In genomic region chr10:13188593-13188992, GRCh38 we compare ENCODE assay signal across 34 cellular contexts. TPM values are rescaled to one million over a fixed set of nuclear protein-coding genes. Genes with fewer than 3 reads are reported as not detected.
"Had no signal": no experiment of that assay in that cellular context is flagged by ENCODE, and none has a peak within 500 bp of the region (broad histone marks: within the 10 kb centered on the region; RNA-seq: fewer than 3 reads in every experiment).

No MANE protein-coding gene starts in this region.

- H3K9me3 Mint-ChIP-seq: natural killer cell treated with Interleukin-12 subunit alpha and Interleukin-12 subunit beta and Interleukin-15 and Interleukin-18, amount 100 ng/mL, for 72 hours; neural progenitor cell; stimulated activated memory B cell treated with anti-CD40 and anti-IgM and Interleukin-4, amounts not matched to agents 10 μg/mL and 1 μg/mL and 100 μg/mL, for 72 hours; stimulated activated naive CD8-positive, alpha-beta T cell treated with anti-CD3 and anti-CD28 coated beads, Interleukin-15, amount 100 ng/mL, for 72 hours had no signal

- H3K4me3 Mint-ChIP-seq: naive B cell; naive thymus-derived CD8-positive, alpha-beta T cell; natural killer cell treated with Interleukin-12 subunit alpha and Interleukin-12 subunit beta and Interleukin-15 and Interleukin-18, amount 100 ng/mL, for 72 hours; neural progenitor cell; stimulated activated memory B cell treated with anti-CD40 and anti-IgM and Interleukin-4, amounts not matched to agents 10 μg/mL and 1 μg/mL and 100 μg/mL, for 72 hours; stimulated activated naive CD8-positive, alpha-beta T cell treated with anti-CD3 and anti-CD28 coated beads, Interleukin-15, amount 100 ng/mL, for 72 hours had no signal

- H3K4me1 Mint-ChIP-seq: naive B cell; naive thymus-derived CD8-positive, alpha-beta T cell; neural progenitor cell; stimulated activated naive CD8-positive, alpha-beta T cell treated with anti-CD3 and anti-CD28 coated beads, Interleukin-15, amount 100 ng/mL, for 72 hours had no signal

- DNase-seq: naive B cell; naive thymus-derived CD8-positive, alpha-beta T cell; occipital lobe; pancreas; retina; spleen; stimulated activated CD4-positive, alpha-beta T cell treated with anti-CD3 and anti-CD28 coated beads, Interleukin-12 subunit alpha, Interleukin-12 subunit beta, amount 100 ng/mL, for 4 hours; stimulated activated CD4-positive, alpha-beta T cell treated with anti-CD3 and anti-CD28 coated beads, Interleukin-1b, Interleukin-23, amount 100 ng/mL, for 48 hours; stimulated activated CD4-positive, alpha-beta T cell treated with anti-CD3 and anti-CD28 coated beads, Interleukin-4, amount 100 ng/mL, for 1 hour; stimulated activated CD4-positive, alpha-beta T cell treated with anti-CD3 and anti-CD28 coated beads, Interleukin-4, amount 100 ng/mL, for 4 hours; stimulated activated CD8-positive, alpha-beta memory T cell treated with anti-CD3 and anti-CD28 coated beads, Interleukin-4, amount 100 ng/mL, for 48 hours; stimulated activated naive CD4-positive, alpha-beta T cell; stimulated activated naive CD8-positive, alpha-beta T cell treated with anti-CD3 and anti-CD28 coated beads, Interleukin-15, amount 100 ng/mL, for 72 hours; stimulated activated naive CD8-positive, alpha-beta T cell treated with anti-CD3 and anti-CD28 coated beads, Interleukin-15, Interleukin-2, amounts not matched to agents 100 U/mL and 50 U/mL, for 24 hours; substantia nigra; testis; tibial artery; transverse colon; upper lobe of left lung had no signal

- H2AFZ ChIP-seq: neural progenitor cell had no signal

- ATAC-seq: naive thymus-derived CD8-positive, alpha-beta T cell; natural killer cell treated with Interleukin-12 subunit alpha and Interleukin-12 subunit beta and Interleukin-15 and Interleukin-18, amount 100 ng/mL, for 72 hours; pancreas; sciatic nerve; stimulated activated memory B cell treated with anti-CD40 and anti-IgM and Interleukin-4, amounts not matched to agents 10 μg/mL and 1 μg/mL and 100 μg/mL, for 72 hours; stimulated activated naive CD8-positive, alpha-beta T cell treated with anti-CD3 and anti-CD28 coated beads, Interleukin-15, amount 100 ng/mL, for 72 hours; stimulated activated naive CD8-positive, alpha-beta T cell treated with anti-CD3 and anti-CD28 coated beads, Interleukin-15, Interleukin-2, amounts not matched to agents 100 U/mL and 50 U/mL, for 24 hours had no signal

- H3K9ac ChIP-seq: neural progenitor cell had no signal

- H3K27ac ChIP-seq: neural progenitor cell, pancreas, prostate gland, right atrium auricular region, skin epidermis, spleen, suprapubic skin, testis, tibial artery, transverse colon, upper lobe of left lung, vagina had no signal

- H3K4me2 ChIP-seq: neural progenitor cell, smooth muscle cell had no signal

- H3K4me3 ChIP-seq: neural progenitor cell, pancreas, prostate gland, right atrium auricular region, skin epidermis, smooth muscle cell, spleen, suprapubic skin, testis, tibial artery, transverse colon, upper lobe of left lung, vagina had no signal

- H3K36me3 ChIP-seq: pancreas, prostate gland, right atrium auricular region, suprapubic skin, tibial artery, transverse colon, upper lobe of left lung, vagina had no signal

- H3K27ac Mint-ChIP-seq: naive B cell; natural killer cell treated with Interleukin-12 subunit alpha and Interleukin-12 subunit beta and Interleukin-15 and Interleukin-18, amount 100 ng/mL, for 72 hours; neural progenitor cell; stimulated activated memory B cell treated with anti-CD40 and anti-IgM and Interleukin-4, amounts not matched to agents 10 μg/mL and 1 μg/mL and 100 μg/mL, for 72 hours; stimulated activated naive CD8-positive, alpha-beta T cell treated with anti-CD3 and anti-CD28 coated beads, Interleukin-15, amount 100 ng/mL, for 72 hours had no signal

- H3K4me1 ChIP-seq: neural progenitor cell, pancreas, prostate gland, right atrium auricular region, spleen, suprapubic skin, testis, transverse colon, upper lobe of left lung, vagina had no signal

- H3K36me3 Mint-ChIP-seq: naive B cell had no signal

- H3K27me3 ChIP-seq: neural progenitor cell, pancreas, right atrium auricular region, spleen, suprapubic skin, testis, tibial artery, transverse colon, upper lobe of left lung, vagina had no signal

- H3K9me3 ChIP-seq: pancreas, prostate gland, right atrium auricular region, spleen, suprapubic skin, testis, tibial artery, transverse colon, upper lobe of left lung, vagina had no signal

- H3K27me3 Mint-ChIP-seq: naive B cell; naive thymus-derived CD8-positive, alpha-beta T cell; natural killer cell treated with Interleukin-12 subunit alpha and Interleukin-12 subunit beta and Interleukin-15 and Interleukin-18, amount 100 ng/mL, for 72 hours; stimulated activated naive CD8-positive, alpha-beta T cell treated with anti-CD3 and anti-CD28 coated beads, Interleukin-15, amount 100 ng/mL, for 72 hours had no signal

RNA-seq across cellular contexts. Expression of gene MCM10, which starts 27.2 kb away (rescaled TPM):
- polyA plus RNA-seq: naive thymus-derived CD8-positive, alpha-beta T cell had no signal

RNA-seq across cellular contexts. Expression of gene UCMA, which starts 45.6 kb away (rescaled TPM):
- total RNA-seq: naive thymus-derived CD8-positive, alpha-beta T cell; natural killer cell treated with Interleukin-12 subunit alpha and Interleukin-12 subunit beta and Interleukin-15 and Interleukin-18, amount 100 ng/mL, for 72 hours; occipital lobe; osteocyte; pancreas; posterior vena cava; prostate gland; pulmonary artery endothelial cell; right atrium auricular region; sciatic nerve; smooth muscle cell; spleen; suprapubic skin; transverse colon; upper lobe of left lung; ureter; vagina had no signal
- polyA plus RNA-seq: naive thymus-derived CD8-positive, alpha-beta T cell; neural cell; pancreas; smooth muscle cell; spleen had no signal
